In genomic region chr11:76654310-76654851, GRCh38 we compare ENCODE assay signal across 10 cellular contexts. TPM values are rescaled to one million over a fixed set of nuclear protein-coding genes. Genes with fewer than 3 reads are reported as not detected.
DNase-seq lines count a peak whose midpoint lies in the region; ATAC-seq and TF ChIP-seq lines count a peak whose summit lies in the region.
"Had no signal": no experiment of that assay in that cellular context is flagged by ENCODE, and none has a peak within 500 bp of the region (broad histone marks: within the 10 kb centered on the region; RNA-seq: fewer than 3 reads in every experiment).

No MANE protein-coding gene starts in this region.

- no peak for DNase-seq in NT2/D1 (ENCODE audit: low read depth, low spot score)
- peak; percentile 28 for DNase-seq in endodermal cell
- DNase-seq in right lobe of liver, result peak in 1 of 3 donors; percentile 47
- DNase-seq in stromal cell of bone marrow (ENCODE audit: low read depth), result peak; percentile 82
- DNase-seq in NCI-H1092 treated with DMSO at 0.1 percent for 48 hours (lab: John Stamatoyannopoulos, UW), result no peak
- DNase-seq in H7, result no peak
- DNase-seq in activated T-helper 1 cell treated with anti-CD3 and anti-CD28 coated beads, Interleukin-12 subunit alpha, Interleukin-12 subunit beta, Interleukin-2, Interleukin-4 antibody, amounts not matched to agents 30 ng/mL and 10 ng/mL and 1 ng/mL, durations not matched to agents 14 hours and 24 hours and 36 hours (ENCODE audit: low spot score), result no peak

- no peaks in the 10 kb centered on the region for H3K36me3 Mint-ChIP-seq in endodermal cell (ENCODE audit: low read depth)
- H3K36me3 Mint-ChIP-seq in activated T-helper 1 cell treated with anti-CD3 and anti-CD28 coated beads, Interleukin-12 subunit alpha, Interleukin-12 subunit beta, Interleukin-2, Interleukin-4 antibody, amounts not matched to agents 30 ng/mL and 10 ng/mL and 1 ng/mL, durations not matched to agents 14 hours and 24 hours and 36 hours (ENCODE audit: low read depth), result no peaks in the 10 kb centered on the region

- H3K9me3 ChIP-seq in NT2/D1 (ENCODE audit: insufficient read depth, low read length), result 0 out of 2 replicates have a peak, but pooled peaks cover 6% of the 10 kb centered on the region
- H3K9me3 ChIP-seq in endodermal cell (ENCODE audit: control insufficient read depth, low read length), result no peaks in the 10 kb centered on the region
- no peaks in the 10 kb centered on the region for H3K9me3 ChIP-seq in right lobe of liver

- H3K27me3 Mint-ChIP-seq in endodermal cell (ENCODE audit: insufficient read depth), result peaks cover 6% of the 10 kb centered on the region
- peaks cover 15% of the 10 kb centered on the region for H3K27me3 Mint-ChIP-seq in activated T-helper 1 cell treated with anti-CD3 and anti-CD28 coated beads, Interleukin-12 subunit alpha, Interleukin-12 subunit beta, Interleukin-2, Interleukin-4 antibody, amounts not matched to agents 30 ng/mL and 10 ng/mL and 1 ng/mL, durations not matched to agents 14 hours and 24 hours and 36 hours (ENCODE audit: insufficient read depth)

- peak; percentile 16 to 39 (median 28) for ATAC-seq in right lobe of liver
- no peak for ATAC-seq in GM19455 (IDR thresholded peaks at IDR 0.05; ENCODE audit: unreplicated experiment)
- ATAC-seq: Panc1 had no signal

- H3K9me3 Mint-ChIP-seq in endodermal cell, result no peaks in the 10 kb centered on the region
- no peaks in the 10 kb centered on the region for H3K9me3 Mint-ChIP-seq in activated T-helper 1 cell treated with anti-CD3 and anti-CD28 coated beads, Interleukin-12 subunit alpha, Interleukin-12 subunit beta, Interleukin-2, Interleukin-4 antibody, amounts not matched to agents 30 ng/mL and 10 ng/mL and 1 ng/mL, durations not matched to agents 14 hours and 24 hours and 36 hours

- no peak for TF ChIP-seq POLR2A in right lobe of liver (IDR thresholded peaks at IDR 0.05)

- H3K9ac ChIP-seq in NT2/D1 (ENCODE audit: insufficient read length, low read depth), result peak overlapping the region; percentile 21
- no peak overlapping the region for H3K9ac ChIP-seq in endodermal cell (ENCODE audit: extremely low read depth, low read length, poor library complexity, severe bottlenecking)

- H3K4me3 ChIP-seq in NT2/D1 (ENCODE audit: insufficient read length, low read depth) (no peak overlapping the region), endodermal cell (ENCODE audit: low read length) (no peak overlapping the region), right lobe of liver (no peak overlapping the region), H7 (ENCODE audit: insufficient read depth, low read depth, low read length) (no peak overlapping the region)

- TF ChIP-seq CTCF in endodermal cell (conservative IDR thresholded peaks at IDR 0.05) (no peak), right lobe of liver (IDR thresholded peaks at IDR 0.05) (no peak)

- WGBS in endodermal cell (ENCODE audit: insufficient coverage in 1 of 2, insufficient read length in 1 of 2), 2 experiments, result 75 to 93% methylated on average over 3 to 9 of the region's 11 CpGs
- whole genome bisulfite sequencing in right lobe of liver (ENCODE audit: insufficient coverage, low coverage, low lambda C conversion rate, missing lambda C conversion rate), result 73% methylated on average over 9 of the region's 11 CpGs

- no peak overlapping the region for H3K27ac Mint-ChIP-seq in endodermal cell
- H3K27ac Mint-ChIP-seq in activated T-helper 1 cell treated with anti-CD3 and anti-CD28 coated beads, Interleukin-12 subunit alpha, Interleukin-12 subunit beta, Interleukin-2, Interleukin-4 antibody, amounts not matched to agents 30 ng/mL and 10 ng/mL and 1 ng/mL, durations not matched to agents 14 hours and 24 hours and 36 hours, result no peak overlapping the region

- no peaks in the 10 kb centered on the region for H3K27me3 ChIP-seq in NT2/D1 (ENCODE audit: insufficient read depth, insufficient read length)
- no peaks in the 10 kb centered on the region for H3K27me3 ChIP-seq in endodermal cell (ENCODE audit: control insufficient read depth, insufficient read depth, low read length, poor library complexity, severe bottlenecking)
- no peaks in the 10 kb centered on the region for H3K27me3 ChIP-seq in right lobe of liver
- H3K27me3 ChIP-seq in H7 (ENCODE audit: control insufficient read depth, insufficient read depth, low read length), result no peaks in the 10 kb centered on the region; the same call in 1 of the 2 replicates

- intact Hi-C loops in right lobe of liver (cut with DNase I), result no loop called here
- intact Hi-C loops in activated T-helper 1 cell treated with anti-CD3 and anti-CD28 coated beads, Interleukin-12 subunit alpha, Interleukin-12 subunit beta, Interleukin-2, Interleukin-4 antibody, amounts not matched to agents 30 ng/mL and 10 ng/mL and 1 ng/mL, durations not matched to agents 14 hours and 24 hours and 36 hours (cut with micrococcal nuclease), result no loop called here

- H3K4me1 ChIP-seq in NT2/D1 (ENCODE audit: insufficient read depth, insufficient read length) (peaks cover 5% of the 10 kb centered on the region), endodermal cell (ENCODE audit: control insufficient read depth, insufficient read depth, low read length) (peaks cover 10% of the 10 kb centered on the region), right lobe of liver (no peaks in the 10 kb centered on the region)

- H3K36me3 ChIP-seq in NT2/D1 (ENCODE audit: insufficient read depth, insufficient read length, low read length) (peaks cover 11% of the 10 kb centered on the region), endodermal cell (ENCODE audit: control insufficient read depth, insufficient read depth, low read length) (no peaks in the 10 kb centered on the region), right lobe of liver (no peaks in the 10 kb centered on the region), H7 (replicated peaks; ENCODE audit: control insufficient read depth, insufficient read depth, low read length) (no peaks in the 10 kb centered on the region)

- H3K27ac ChIP-seq in endodermal cell (ENCODE audit: low read depth, low read length) (no peak overlapping the region), right lobe of liver (no peak overlapping the region)

- H3K4me1 Mint-ChIP-seq in endodermal cell, result peaks cover 22% of the 10 kb centered on the region
- no peaks in the 10 kb centered on the region for H3K4me1 Mint-ChIP-seq in activated T-helper 1 cell treated with anti-CD3 and anti-CD28 coated beads, Interleukin-12 subunit alpha, Interleukin-12 subunit beta, Interleukin-2, Interleukin-4 antibody, amounts not matched to agents 30 ng/mL and 10 ng/mL and 1 ng/mL, durations not matched to agents 14 hours and 24 hours and 36 hours (ENCODE audit: low read depth)

- H3K4me3 Mint-ChIP-seq in endodermal cell, result no peak overlapping the region
- no peak overlapping the region for H3K4me3 Mint-ChIP-seq in activated T-helper 1 cell treated with anti-CD3 and anti-CD28 coated beads, Interleukin-12 subunit alpha, Interleukin-12 subunit beta, Interleukin-2, Interleukin-4 antibody, amounts not matched to agents 30 ng/mL and 10 ng/mL and 1 ng/mL, durations not matched to agents 14 hours and 24 hours and 36 hours

RNA-seq across cellular contexts. Expression of gene LRRC32, which starts 16.2 kb away (rescaled TPM):
- total RNA-seq in endodermal cell (1 to 10 TPM; 1.3 to 1.6 TPM), right lobe of liver (10 to 100 TPM in 4 of 6 experiments, 1 to 10 TPM in 2; 7.4 to 19.5 (median 14.5) TPM)
- polyA plus RNA-seq in endodermal cell (2013, experiment 1 of 2), result 2.0 TPM
- polyA plus RNA-seq in endodermal cell (2013, experiment 2 of 2), result 2.2 TPM
- total RNA-seq in H7 (2014; rRNA removed; shearing (Covaris generic)), result 0.63 and 0.94 TPM in 2 replicates
- total RNA-seq in activated T-helper 1 cell treated with anti-CD3 and anti-CD28 coated beads, Interleukin-12 subunit alpha, Interleukin-12 subunit beta, Interleukin-2, Interleukin-4 antibody, amounts not matched to agents 30 ng/mL and 10 ng/mL and 1 ng/mL, durations not matched to agents 14 hours and 24 hours and 36 hours, result 5.5 and 5.7 TPM in 2 replicates
- total RNA-seq: M059J had no signal

Comparison
In these comparisons a context has a peak if more than half of its experiments do, and no peak if none do; other contexts are left out.
1. DNase-seq: peak in endodermal cell (single experiment) and stromal cell of bone marrow (single experiment); none in NT2/D1 (single experiment), NCI-H1092 treated with DMSO at 0.1 percent for 48 hours (single experiment), H7 (single experiment) and activated T-helper 1 cell treated with anti-CD3 and anti-CD28 coated beads, Interleukin-12 subunit alpha, Interleukin-12 subunit beta, Interleukin-2, Interleukin-4 antibody, amounts not matched to agents 30 ng/mL and 10 ng/mL and 1 ng/mL, durations not matched to agents 14 hours and 24 hours and 36 hours (single experiment).